14 cellular contexts compared by ENCODE assay signal in the genomic region with DNA sequence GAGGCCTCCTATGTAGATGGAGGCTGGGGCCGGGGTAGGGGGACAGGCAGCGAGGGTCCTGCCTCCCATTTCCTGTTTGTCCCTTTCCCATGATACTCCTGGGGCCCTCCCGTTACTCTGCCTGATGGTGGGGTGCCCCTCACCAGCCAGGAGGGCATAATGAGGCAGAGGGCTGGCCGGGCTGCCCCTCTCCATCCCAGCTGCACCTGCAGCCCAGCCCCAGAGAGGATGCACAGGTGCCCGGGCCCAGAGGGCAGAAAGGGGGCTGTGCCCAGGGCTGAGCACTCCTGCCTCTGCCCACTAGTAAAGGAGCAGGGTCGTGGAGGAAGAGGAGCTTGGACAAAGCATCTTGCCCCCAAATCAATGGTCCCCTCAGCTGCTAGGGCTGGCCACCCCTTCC. TPM values are rescaled to one million over a fixed set of nuclear protein-coding genes. Genes with fewer than 3 reads are reported as not detected.
DNase-seq lines count a peak whose midpoint lies in the region; ATAC-seq, FAIRE-seq and TF ChIP-seq lines count a peak whose summit lies in the region.
"Had no signal": no experiment of that assay in that cellular context is flagged by ENCODE, and none has a peak within 500 bp of the region (broad histone marks: within the 10 kb centered on the region; RNA-seq: fewer than 3 reads in every experiment).

No MANE protein-coding gene starts in this region.

- no peak overlapping the region for H2AFZ ChIP-seq in HepG2 (ENCODE audit: low read length)
- H2AFZ ChIP-seq: GM23248 had no signal

- in situ Hi-C loops in HepG2 (cut with HindIII; ENCODE audit: extremely low pct_ligation_motif_present, low pct_unique_long_range_greater_than_20kb), result no loop called here

- ATAC-seq in HepG2, result no peak
- ATAC-seq in right lobe of liver, result no peak

- H4K20me1 ChIP-seq in HepG2 (ENCODE audit: insufficient read depth, low read length), result no peaks in the 10 kb centered on the region

- no peak overlapping the region for H3K9ac ChIP-seq in HepG2 (ENCODE audit: insufficient read depth, low read depth, low read length)
- H3K9ac ChIP-seq: GM23248 had no signal

- FAIRE-seq in HepG2 (lab: Jason Lieb, UNC), result no peak
- FAIRE-seq in HTR-8/SVneo (lab: Jason Lieb, UNC), result peak; percentile 16

- POLR2A ChIA-PET in HepG2 (lab: Yijun Ruan, JAX), result interaction anchor here (0.6 to 0.7 kb wide), 2 partner anchors 29 to 211 kb away, joined by 3 read pairs; no protein-coding TSS in a partner anchor
- POLR2A ChIA-PET in GM10248 (lab: Yijun Ruan, JAX), result no interaction called here

- no TSS peak for BruUV-seq in HepG2 (replicated peaks; lab: Mats Ljungman, UMichigan)

- WGBS in HepG2 (ENCODE audit: low lambda C conversion rate), result 20% methylated on average over 2 of the region's 6 CpGs
- WGBS in right lobe of liver (ENCODE audit: insufficient coverage, low coverage, low lambda C conversion rate, missing lambda C conversion rate), result no CpG with 5 or more reads among the region's 6 CpGs

- peak overlapping the region; percentile 46 for H3K4me2 ChIP-seq in HepG2 (ENCODE audit: low read depth, low read length)

- H3K4me3 ChIP-seq in HepG2 (replicated peaks in 1 of 3; ENCODE audit: insufficient read depth in 1 of 3, low read depth in 2 of 3, low read length in 3 of 3) (peak overlapping the region in 1 of 3 experiments; percentile 22; a peak in 1 of 6 replicates), right lobe of liver (no peak overlapping the region), WERI-Rb-1 (ENCODE audit: low read depth, low read length) (no peak overlapping the region)
- H3K4me3 ChIP-seq: GM23248, HAP-1 had no signal

- H3K9me3 ChIP-seq in HepG2 (ENCODE audit: low read length) (no peaks in the 10 kb centered on the region), right lobe of liver (no peaks in the 10 kb centered on the region), WERI-Rb-1 (ENCODE audit: severe bottlenecking) (no peaks in the 10 kb centered on the region)
- H3K9me3 ChIP-seq: HAP-1 had no signal

- H3K4me1 ChIP-seq in HepG2 (ENCODE audit: insufficient read depth, low read length) (peaks cover 33% of the 10 kb centered on the region), right lobe of liver (no peaks in the 10 kb centered on the region)
- H3K4me1 ChIP-seq: HAP-1 had no signal

- no peak for DNase-seq in HepG2 (ENCODE audit: low spot score)
- DNase-seq in right lobe of liver, result no peak
- DNase-seq in HTR-8/SVneo (ENCODE audit: insufficient read length, low spot score), result no peak
- no peak for DNase-seq in WERI-Rb-1
- DNase-seq in NCI-H1105 (lab: John Stamatoyannopoulos, UW), result no peak
- no peak for DNase-seq in cortex of kidney (lab: John Stamatoyannopoulos, UW)
- no peak for DNase-seq in GM10248 (ENCODE audit: extremely low spot score)
- DNase-seq: CD4-positive, alpha-beta memory T cell; DMS153; DMS79; GM23248 had no signal

- H3K27me3 ChIP-seq in HepG2 (ENCODE audit: control insufficient read depth in 1 of 2, insufficient read depth in 2 of 2, low read length in 2 of 2) (peaks cover 10 to 62% of the 10 kb centered on the region in 2 experiments; a peak in 4 of 5 replicates), right lobe of liver (no peaks in the 10 kb centered on the region), WERI-Rb-1 (ENCODE audit: insufficient read depth, low read depth, severe bottlenecking) (no peaks in the 10 kb centered on the region)

- H3K27ac ChIP-seq in HepG2 (ENCODE audit: extremely low read length, insufficient read depth, low read length) (no peak overlapping the region), right lobe of liver (no peak overlapping the region), WERI-Rb-1 (peak overlapping the region; percentile 80)
- H3K27ac ChIP-seq: C4-2B, GM23248 had no signal

- H3K36me3 ChIP-seq in HepG2 (replicated peaks in 1 of 2; ENCODE audit: control insufficient read depth in 1 of 2, insufficient read depth in 2 of 2, low read length in 2 of 2) (no peaks in the 10 kb centered on the region), right lobe of liver (no peaks in the 10 kb centered on the region), WERI-Rb-1 (peaks cover 12% of the 10 kb centered on the region)
- H3K36me3 ChIP-seq: HAP-1 had no signal

- TF ChIP-seq CTCF in HepG2 (CRISPR knock-in tag; IDR thresholded peaks at IDR 0.05) (no peak), right lobe of liver (IDR thresholded peaks at IDR 0.05) (no peak), WERI-Rb-1 (IDR thresholded peaks at IDR 0.05; ENCODE audit: low read depth, low read length) (no peak), GM10248 (IDR thresholded peaks at IDR 0.05; ENCODE audit: control extremely low read depth, extremely low read depth, low read depth, missing control alignments) (no peak)

- TF ChIP-seq EP300 in HepG2 (IDR thresholded peaks at IDR 0.05; ENCODE audit: low read depth in 2 of 2, low read length in 2 of 2) (no peak), HepG2 (CRISPR knock-in tag; IDR thresholded peaks at IDR 0.05; ENCODE audit: borderline replicate concordance) (no peak)

- TF ChIP-seq POLR2A in HepG2 (IDR thresholded peaks at IDR 0.05; ENCODE audit: insufficient read depth in 1 of 2, low read depth in 2 of 2, low read length in 2 of 2), result no peak
- TF ChIP-seq POLR2A in right lobe of liver (IDR thresholded peaks at IDR 0.05), result no peak

- CTCF ChIA-PET in HepG2 (lab: Yijun Ruan, JAX; ENCODE audit: low intra/inter-chr PET ratio, low total read pairs), result no interaction called here
- CTCF ChIA-PET in GM10248 (lab: Yijun Ruan, JAX), result interaction anchor here (1.0 kb wide), 1 partner anchor 8 kb away, joined by 3 read pairs; no protein-coding TSS in a partner anchor

- H3K79me2 ChIP-seq in HepG2 (ENCODE audit: insufficient read depth, low read length), result no peaks in the 10 kb centered on the region

- intact Hi-C loops in HepG2 (cut with micrococcal nuclease; ENCODE audit: unreplicated experiment), result no loop called here
- intact Hi-C loops in right lobe of liver (cut with DNase I), result no loop called here

- no peak for TF ChIP-seq RAD21 in HepG2 (CRISPR knock-in tag; IDR thresholded peaks at IDR 0.05)

TF ChIP-seq in HepG2, 621 proteins besides CTCF, POLR2A, EP300 and RAD21 (continues in another document):
- 0 out of 2 replicates have a peak, but pooled peaks have one; percentile 9 for TF ChIP-seq ATF2 (CRISPR knock-in tag; IDR thresholded peaks at IDR 0.05)
- no peak for TF ChIP-seq NR3C1 (CRISPR knock-in tag; IDR thresholded peaks at IDR 0.05)
- TF ChIP-seq ARID2 (CRISPR knock-in tag; IDR thresholded peaks at IDR 0.05; ENCODE audit: borderline replicate concordance), result no peak
- TF ChIP-seq, protein P1, sequence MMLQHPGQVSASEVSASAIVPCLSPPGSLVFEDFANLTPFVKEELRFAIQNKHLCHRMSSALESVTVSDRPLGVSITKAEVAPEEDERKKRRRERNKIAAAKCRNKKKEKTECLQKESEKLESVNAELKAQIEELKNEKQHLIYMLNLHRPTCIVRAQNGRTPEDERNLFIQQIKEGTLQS (CRISPR knock-in tag; IDR thresholded peaks at IDR 0.05), result 0 out of 2 replicates have a peak, but pooled peaks have one; percentile 13
- TF ChIP-seq ZKSCAN5 (CRISPR knock-in tag; IDR thresholded peaks at IDR 0.05), result no peak
- TF ChIP-seq FOXC1 (CRISPR knock-in tag; IDR thresholded peaks at IDR 0.05; ENCODE audit: borderline replicate concordance), result 0 out of 2 replicates have a peak, but pooled peaks have one; percentile 50
- TF ChIP-seq, protein P2, sequence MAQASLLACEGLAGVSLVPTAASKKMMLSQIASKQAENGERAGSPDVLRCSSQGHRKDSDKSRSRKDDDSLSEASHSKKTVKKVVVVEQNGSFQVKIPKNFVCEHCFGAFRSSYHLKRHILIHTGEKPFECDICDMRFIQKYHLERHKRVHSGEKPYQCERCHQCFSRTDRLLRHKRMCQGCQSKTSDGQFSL (CRISPR knock-in tag; IDR thresholded peaks at IDR 0.05), result 0 out of 2 replicates have a peak, but pooled peaks have one; percentile 38
- no peak for TF ChIP-seq FOXA3 (CRISPR knock-in tag; IDR thresholded peaks at IDR 0.05)

RNA-seq across cellular contexts. Expression of gene ADAM11, which starts 10.4 kb away (rescaled TPM):
- total RNA-seq in HepG2 (2016; rRNA removed; fragmentation: Illumina TruSeq; extraction: Trizol), result 0.44 and 0.91 TPM in 2 replicates
- total RNA-seq in HepG2 (2016; cell fraction: cytosol; rRNA removed; fragmentation: Illumina TruSeq; extraction: Trizol; ENCODE audit: low read depth), result 0.18 and 0.40 TPM in 2 replicates
- total RNA-seq in HepG2 (2016; cell fraction: insoluble cytoplasmic fraction; rRNA removed; fragmentation: Illumina TruSeq; extraction: Trizol), result 0.40 and 0.76 TPM in 2 replicates
- total RNA-seq in HepG2 (2016; cell fraction: membrane; rRNA removed; fragmentation: Illumina TruSeq; extraction: Trizol), result 0.59 TPM in 2 replicates
- total RNA-seq in HepG2 (2016; cell fraction: nucleus; rRNA removed; fragmentation: Illumina TruSeq; extraction: Trizol), result 1.4 and 1.8 TPM in 2 replicates
- polyA plus RNA-seq in HepG2 (2011; rRNA removed), result 0.33 and 0.38 TPM in 2 replicates
- 0.09 and 0.34 TPM in 2 replicates for polyA plus RNA-seq in HepG2 (2011; cell fraction: cytosol; rRNA removed)
- polyA plus RNA-seq in HepG2 (2011; cell fraction: nucleus; rRNA removed), result 2.0 and 2.2 TPM in 2 replicates
- 0.19 and 0.40 TPM in 2 replicates for polyA plus RNA-seq in HepG2 (2012)
- polyA plus RNA-seq in HepG2 (2016; cell fraction: cytosol; fragmentation: Illumina TruSeq; extraction: Trizol; ENCODE audit: low read depth), result 0.17 and 0.23 TPM in 2 replicates
- 0.50 and 0.58 TPM in 2 replicates for polyA plus RNA-seq in HepG2 (2016; cell fraction: insoluble cytoplasmic fraction; fragmentation: Illumina TruSeq; extraction: Trizol; ENCODE audit: low read depth)
- polyA plus RNA-seq in HepG2 (2016; cell fraction: membrane; fragmentation: Illumina TruSeq; extraction: Trizol; ENCODE audit: low read depth), result 0.31 and 0.34 TPM in 2 replicates
- polyA plus RNA-seq in HepG2 (2016; cell fraction: nucleus; fragmentation: Illumina TruSeq; extraction: Trizol; ENCODE audit: insufficient read depth, low read depth), result 2.2 and 3.0 TPM in 2 replicates
- 2.1 and 2.5 TPM in 2 replicates for polyA minus RNA-seq in HepG2 (2011; rRNA and poly(A)+ RNA removed; ENCODE audit: low replicate concordance)
- polyA minus RNA-seq in HepG2 (2011; cell fraction: cytosol; rRNA and poly(A)+ RNA removed), result 0.18 and 0.69 TPM in 2 replicates
- polyA minus RNA-seq in HepG2 (2011; cell fraction: nucleus; rRNA and poly(A)+ RNA removed), result 0.87 and 0.90 TPM in 2 replicates
- total RNA-seq in right lobe of liver, result under 1 TPM in 4 of 6 experiments, not detected in 2; 0.04 to 0.12 (median 0.08) TPM
- polyA plus RNA-seq: IgD-negative memory B cell had no signal
